In the genomic region with DNA sequence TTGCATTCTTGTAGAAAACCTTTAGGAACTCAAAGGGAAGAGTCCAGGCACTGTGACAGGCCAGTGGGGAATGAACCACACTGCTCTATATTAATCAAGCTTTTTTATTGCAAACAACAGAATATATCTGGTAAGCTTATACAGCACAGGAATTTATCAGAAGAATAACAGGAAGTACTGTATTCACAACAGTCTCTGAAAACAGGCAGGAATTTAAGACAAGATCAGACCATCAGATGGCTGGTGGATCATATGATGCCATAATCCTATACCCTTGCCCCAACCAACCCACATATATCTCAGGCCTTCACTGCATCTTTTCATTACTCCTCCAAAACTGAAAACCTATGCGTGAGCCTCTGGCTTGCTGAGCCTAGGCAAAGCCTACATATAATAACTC, we compare ENCODE assay signal across 1 cellular context.
TF ChIP-seq lines count a peak whose summit lies in the region.

No MANE protein-coding gene starts in this region.

TF ChIP-seq in HCT116, 20 proteins besides CTCF, POLR2A, EP300 and RAD21 (continued from another document):
- TF ChIP-seq, protein P1, sequence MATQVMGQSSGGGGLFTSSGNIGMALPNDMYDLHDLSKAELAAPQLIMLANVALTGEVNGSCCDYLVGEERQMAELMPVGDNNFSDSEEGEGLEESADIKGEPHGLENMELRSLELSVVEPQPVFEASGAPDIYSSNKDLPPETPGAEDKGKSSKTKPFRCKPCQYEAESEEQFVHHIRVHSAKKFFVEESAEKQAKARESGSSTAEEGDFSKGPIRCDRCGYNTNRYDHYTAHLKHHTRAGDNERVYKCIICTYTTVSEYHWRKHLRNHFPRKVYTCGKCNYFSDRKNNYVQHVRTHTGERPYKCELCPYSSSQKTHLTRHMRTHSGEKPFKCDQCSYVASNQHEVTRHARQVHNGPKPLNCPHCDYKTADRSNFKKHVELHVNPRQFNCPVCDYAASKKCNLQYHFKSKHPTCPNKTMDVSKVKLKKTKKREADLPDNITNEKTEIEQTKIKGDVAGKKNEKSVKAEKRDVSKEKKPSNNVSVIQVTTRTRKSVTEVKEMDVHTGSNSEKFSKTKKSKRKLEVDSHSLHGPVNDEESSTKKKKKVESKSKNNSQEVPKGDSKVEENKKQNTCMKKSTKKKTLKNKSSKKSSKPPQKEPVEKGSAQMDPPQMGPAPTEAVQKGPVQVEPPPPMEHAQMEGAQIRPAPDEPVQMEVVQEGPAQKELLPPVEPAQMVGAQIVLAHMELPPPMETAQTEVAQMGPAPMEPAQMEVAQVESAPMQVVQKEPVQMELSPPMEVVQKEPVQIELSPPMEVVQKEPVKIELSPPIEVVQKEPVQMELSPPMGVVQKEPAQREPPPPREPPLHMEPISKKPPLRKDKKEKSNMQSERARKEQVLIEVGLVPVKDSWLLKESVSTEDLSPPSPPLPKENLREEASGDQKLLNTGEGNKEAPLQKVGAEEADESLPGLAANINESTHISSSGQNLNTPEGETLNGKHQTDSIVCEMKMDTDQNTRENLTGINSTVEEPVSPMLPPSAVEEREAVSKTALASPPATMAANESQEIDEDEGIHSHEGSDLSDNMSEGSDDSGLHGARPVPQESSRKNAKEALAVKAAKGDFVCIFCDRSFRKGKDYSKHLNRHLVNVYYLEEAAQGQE (IDR thresholded peaks at IDR 0.05; ENCODE audit: low read depth) = no peak
- no peak for TF ChIP-seq JUND (IDR thresholded peaks at IDR 0.05)
- TF ChIP-seq POLR2AphosphoS5 (IDR thresholded peaks at IDR 0.05; ENCODE audit: low read depth, low read length) = no peak
TF ChIP-seq in HCT116: peak in this region for 0.
